Comparison of ENCODE assay signal across 8 cellular contexts in genomic region chr9:122930933-122931850, GRCh38. TPM values are rescaled to one million over a fixed set of nuclear protein-coding genes. Genes with fewer than 3 reads are reported as not detected.
DNase-seq lines count a peak whose midpoint lies in the region; ATAC-seq, FAIRE-seq and TF ChIP-seq lines count a peak whose summit lies in the region.

Gene ZBTB26, minus strand, starts transcription at chr9:122931512. Its CDS starts 11,578 bp downstream, at chr9:122919934.

- H4K5ac ChIP-seq in H1 (ENCODE audit: insufficient read length, low read depth, low read length) = peak within 1 kb of the TSS; percentile 97

- H3K9me3 ChIP-seq in H1 (ENCODE audit: insufficient read depth in 2 of 2, low read depth in 1 of 2, low read length in 1 of 2) = no peaks in the 10 kb centered on the region

- no peak within 1 kb of the TSS for H3K14ac ChIP-seq in H1 (ENCODE audit: insufficient read length)

- peak within 1 kb of the TSS; percentile 96 to 100 (median 98) for H3K4me3 ChIP-seq in H1 (ENCODE audit: extremely low read depth in 1 of 4, insufficient read depth in 2 of 4, low read depth in 3 of 4, low read length in 4 of 4)

- H3K9ac ChIP-seq in H1 (replicated peaks in 1 of 4; ENCODE audit: extremely low read depth in 1 of 4, low read depth in 3 of 4, low read length in 3 of 4) = peak within 1 kb of the TSS; percentile 56 to 93 (median 72)

- peaks cover 5 to 86% of the 10 kb centered on the region in 2 experiments for H3K79me2 ChIP-seq in H1 (ENCODE audit: control insufficient read depth in 1 of 2, insufficient read depth in 2 of 2, low read length in 2 of 2)

- no peak for TF ChIP-seq RAD21 in H1 (IDR thresholded peaks at IDR 0.05 in 1 of 2, conservative IDR thresholded peaks at IDR 0.05 in 1 of 2; ENCODE audit: low read depth in 2 of 2, low read length in 2 of 2)

- no peaks in the 10 kb centered on the region for H3K27me3 ChIP-seq in H1 (replicated peaks in 1 of 4; ENCODE audit: control insufficient read depth in 3 of 4, extremely low read depth in 1 of 4, insufficient read depth in 3 of 4, low read length in 3 of 4)

- no peak for FAIRE-seq in H1 (lab: Jason Lieb, UNC)

- H3K4me1 ChIP-seq in H1 (replicated peaks in 1 of 4; ENCODE audit: control insufficient read depth in 3 of 4, insufficient read depth in 4 of 4, low read length in 3 of 4) = peaks cover 0 to 6% (median under 1%) of the 10 kb centered on the region in 4 experiments; a peak in 4 of 7 replicates

- peaks cover 14% of the 10 kb centered on the region for H3K23me2 ChIP-seq in H1 (ENCODE audit: low read depth, low read length)

- peak within 1 kb of the TSS; percentile 85; the same call in 1 of the 2 replicates for H4K8ac ChIP-seq in H1 (ENCODE audit: extremely low read depth, insufficient read depth, low read length)

- no peak within 1 kb of the TSS for H2BK120ac ChIP-seq in H1 (replicated peaks; ENCODE audit: low read depth, low read length)

- peak; percentile 96 for DNase-seq in COLO829 (ENCODE audit: low spot score)
- peak; percentile 94 for DNase-seq in HT-29 (ENCODE audit: low spot score)
- peak; percentile 87 for DNase-seq in NK-92 treated with Interleukin-12 subunit alpha and Interleukin-12 subunit beta, amount 100 ng/mL, for 24 hours (lab: John Stamatoyannopoulos, UW)
- DNase-seq in activated CD8-positive, alpha-beta memory T cell treated with anti-CD3 and anti-CD28 coated beads for 4 hours (ENCODE audit: low read depth in 2 of 2) = peak; percentile 74 to 76
- peak; percentile 80 to 95 for DNase-seq in H1 (ENCODE audit: low read depth in 1 of 2, low spot score in 2 of 2)
- DNase-seq in mesenteric fat pad (ENCODE audit: low spot score) = peak; percentile 97
- DNase-seq in stimulated activated CD8-positive, alpha-beta memory T cell treated with anti-CD3 and anti-CD28 coated beads, Interleukin-15, amount 100 ng/mL, for 24 hours (ENCODE audit: low read depth) = peak; percentile 62

- H2AK5ac ChIP-seq in H1 (ENCODE audit: low read depth, low read length) = no peak within 1 kb of the TSS

- H2BK5ac ChIP-seq in H1 (ENCODE audit: low read depth, low read length) = peak within 1 kb of the TSS; percentile 90

- H3K23ac ChIP-seq in H1 (ENCODE audit: insufficient read length) = no peak within 1 kb of the TSS

- TF ChIP-seq EP300 in H1 (IDR thresholded peaks at IDR 0.05; ENCODE audit: borderline replicate concordance in 1 of 2, low read depth in 2 of 2, low read length in 2 of 2) = no peak

- peak within 1 kb of the TSS; percentile 7 for H4K91ac ChIP-seq in H1 (replicated peaks; ENCODE audit: insufficient read length, low read length)

- WGBS in H1 (ENCODE audit: extremely low coverage in 1 of 2, insufficient coverage in 1 of 2, insufficient read length in 1 of 2, insufficient replicate concordance in 2 of 2, low coverage in 1 of 2, low lambda C conversion rate in 2 of 2, missing lambda C conversion rate in 1 of 2), 2 experiments = 1% methylated on average over 44 of the region's 50 CpGs; no CpG with 5 or more reads in 1 of the 2 experiments

- CTCF ChIA-PET in H1 (lab: Charles Lee; ENCODE audit: partially characterized antibody) = interaction anchor here (0.8 to 1.9 kb wide), 5 partner anchors 9 to 61 kb away, joined by 3 to 6 read pairs (median 4); partner anchors contain the start of genes RABGAP1 and ZBTB6

- peak; percentile 93 for ATAC-seq in GM21360 (IDR thresholded peaks at IDR 0.05; ENCODE audit: unreplicated experiment)

- 0 out of 2 replicates have a peak within 1 kb of the TSS, but pooled peaks have one; percentile 45 for H2AFZ ChIP-seq in H1 (ENCODE audit: low read length)

- peaks cover under 1% of the 10 kb centered on the region in 4 experiments; a peak in 4 of 8 replicates for H3K36me3 ChIP-seq in H1 (ENCODE audit: control insufficient read depth in 2 of 4, insufficient read depth in 4 of 4, low read length in 3 of 4)

- TF ChIP-seq CTCF in H1 (IDR thresholded peaks at IDR 0.05; ENCODE audit: control extremely low read depth in 1 of 3, insufficient read depth in 1 of 3, low read depth in 1 of 3, low read length in 3 of 3) = peak in 1 of 3 experiments; percentile 30; a peak in 1 of 4 replicates

- H3K4ac ChIP-seq in H1 (replicated peaks; ENCODE audit: insufficient read length, low read depth, low read length) = no peak within 1 kb of the TSS

- H3K56ac ChIP-seq in H1 (replicated peaks; ENCODE audit: insufficient read length, low read depth, low read length) = peak within 1 kb of the TSS; percentile 0

- peak within 1 kb of the TSS; percentile 40; the same call in 1 of the 2 replicates for H2BK15ac ChIP-seq in H1 (ENCODE audit: low read length)

- peaks cover 0 to 2% of the 10 kb centered on the region in 2 experiments for H4K20me1 ChIP-seq in H1 (replicated peaks in 1 of 2; ENCODE audit: control insufficient read depth in 1 of 2, insufficient read depth in 2 of 2, low read length in 2 of 2)

- no peaks in the 10 kb centered on the region for H3K79me1 ChIP-seq in H1 (ENCODE audit: low read depth, low read length)

- H3K4me2 ChIP-seq in H1 (ENCODE audit: insufficient read depth in 1 of 2, low read depth in 2 of 2, low read length in 2 of 2) = peak within 1 kb of the TSS; percentile 77 to 98

- peak; percentile 82 to 97 for TF ChIP-seq POLR2A in H1 (IDR thresholded peaks at IDR 0.05; ENCODE audit: control extremely low read depth in 1 of 2, low read depth in 2 of 2, low read length in 2 of 2)

- peak within 1 kb of the TSS; percentile 59; the same call in 1 of the 2 replicates for H3K27ac ChIP-seq in H1 (ENCODE audit: low read depth, low read length)

- H2BK20ac ChIP-seq in H1 (ENCODE audit: low read length) = no peak within 1 kb of the TSS

- H2BK12ac ChIP-seq in H1 (ENCODE audit: low read depth, low read length) = no peak within 1 kb of the TSS

- peak within 1 kb of the TSS; percentile 83 for H3K18ac ChIP-seq in H1 (ENCODE audit: extremely low read depth, low read length)

- POLR2A ChIA-PET in H1 (lab: Charles Lee; ENCODE audit: partially characterized antibody) = interaction anchor here (0.8 to 5.3 kb wide), 9 partner anchors 9 to 150 kb away, joined by 3 to 79 read pairs (median 7); partner anchors contain the start of genes RABGAP1, RC3H2 and ZBTB6

TF ChIP-seq in H1, 55 proteins besides CTCF, POLR2A, EP300 and RAD21 (continues in another document):
- no peak for TF ChIP-seq CEBPB (IDR thresholded peaks at IDR 0.05; ENCODE audit: low read depth, low read length)
- TF ChIP-seq ATF2 (IDR thresholded peaks at IDR 0.05; ENCODE audit: low read length) = no peak
- no peak for TF ChIP-seq NANOG (IDR thresholded peaks at IDR 0.05; ENCODE audit: insufficient read depth, low read depth, low read length, poor library complexity, severe bottlenecking)
- TF ChIP-seq SP1 (IDR thresholded peaks at IDR 0.05; ENCODE audit: low read depth, low read length) = peak; percentile 83; the same call in 1 of the 2 replicates
- TF ChIP-seq POU5F1 (IDR thresholded peaks at IDR 0.05; ENCODE audit: low read depth, low read length) = no peak
- TF ChIP-seq HDAC2 (IDR thresholded peaks at IDR 0.05; ENCODE audit: borderline replicate concordance in 1 of 2, low read depth in 2 of 2, low read length in 2 of 2) = peak in 1 of 2 experiments; percentile 68; a peak in 1 of 4 replicates
- 0 out of 2 replicates have a peak, but pooled peaks have one; percentile 40 for TF ChIP-seq FOSL1 (IDR thresholded peaks at IDR 0.05; ENCODE audit: insufficient read depth, low read depth, low read length)
- TF ChIP-seq EZH2 (IDR thresholded peaks at IDR 0.05; ENCODE audit: low read depth, low read length, severe bottlenecking) = no peak
- no peak for TF ChIP-seq BCL11A (IDR thresholded peaks at IDR 0.05; ENCODE audit: low read depth in 2 of 2, low read length in 2 of 2)

RNA-seq across cellular contexts. Expression of gene ZBTB26, which starts in this region (rescaled TPM):
- 2.6 and 2.8 TPM in 2 replicates for total RNA-seq in HT-29 (2014; rRNA removed; shearing (Covaris generic))
- 7.3 and 7.4 TPM in 2 replicates for total RNA-seq in H1 (2021; fragmentation: NEBNext Ultra II Directional; extraction: Animal tissue kit (Norgen Biotek cat#: 25700))
- 3.6 and 5.7 TPM in 2 replicates for polyA plus RNA-seq in H1 (2011; rRNA removed)
- 6.2 TPM for polyA plus RNA-seq in H1 (2011; cell fraction: cytosol; rRNA removed)
- polyA plus RNA-seq in H1 (2011; cell fraction: nucleus; rRNA removed) = 5.3 TPM
- 4.5 to 7.7 TPM (median 5.6 TPM) in 4 replicates for polyA plus RNA-seq in H1 (2012, experiment 1 of 2)
- 0.42 TPM for polyA plus RNA-seq in H1 (2012, experiment 2 of 2)
- polyA plus RNA-seq in H1 (2013, experiment 1 of 2) = 6.5 TPM
- polyA plus RNA-seq in H1 (2013, experiment 2 of 2) = 5.9 TPM
- 8.5 and 9.5 TPM in 2 replicates for polyA minus RNA-seq in H1 (2011; rRNA and poly(A)+ RNA removed)
- polyA minus RNA-seq in H1 (2011; cell fraction: cytosol; rRNA and poly(A)+ RNA removed) = 5.1 TPM
- polyA minus RNA-seq in H1 (2011; cell fraction: nucleus; rRNA and poly(A)+ RNA removed) = 11.5 TPM
- total RNA-seq in mesenteric fat pad = 2.9 TPM

Comparison
In these comparisons a context has a peak if more than half of its experiments do, and no peak if none do; other contexts are left out.
1. Peak in every context shown above with its lines: DNase-seq, ATAC-seq, H3K4me3 ChIP-seq and H3K27ac ChIP-seq.